In genomic region chr17:60036796-60037677, GRCh38 we compare ENCODE assay signal across 7 cellular contexts. TPM values are rescaled to one million over a fixed set of nuclear protein-coding genes. Genes with fewer than 3 reads are reported as not detected.
DNase-seq lines count a peak whose midpoint lies in the region; ATAC-seq and TF ChIP-seq lines count a peak whose summit lies in the region.

No MANE protein-coding gene starts in this region.

- H3K4me3 ChIP-seq in epithelial cell of esophagus (ENCODE audit: low read length): no peak overlapping the region

- DNase-seq in HS-5 (ENCODE audit: low read depth) (peak; percentile 23), NOMO-1 treated with DMSO at 0.1 percent for 48 hours (lab: John Stamatoyannopoulos, UW; ENCODE audit: unreplicated experiment) (peak; percentile 65), epithelial cell of esophagus (ENCODE audit: low read depth) (peak; percentile 80), myocyte (ENCODE audit: low read depth) (peak; percentile 77)
- peak; percentile 13 for DNase-seq in activated CD8-positive, alpha-beta memory T cell treated with anti-CD3 and anti-CD28 coated beads, Interleukin-2, amount 50 U/mL, for 24 hours (ENCODE audit: extremely low read depth)
- DNase-seq in stimulated activated CD8-positive, alpha-beta memory T cell treated with anti-CD3 and anti-CD28 coated beads, Interleukin-4, amount 100 ng/mL, for 4 hours (ENCODE audit: low read depth in 2 of 2, low spot score in 1 of 2): peak; percentile 42

- peak; percentile 98 for TF ChIP-seq CTCF in epithelial cell of esophagus (IDR thresholded peaks at IDR 0.05; ENCODE audit: insufficient read depth, low read depth, low read length, missing control alignments)

- ATAC-seq in GM18502 (IDR thresholded peaks at IDR 0.05; ENCODE audit: poor library complexity, unreplicated experiment): peak; percentile 68

RNA-seq across cellular contexts. Expression of gene HEATR6, which starts 41.7 kb away (rescaled TPM):
- total RNA-seq in myocyte: 18.3 and 34.8 TPM in 2 replicates
- 13.7 TPM for polyA plus RNA-seq in myocyte (2012)

Comparison
In these comparisons a context has a peak if more than half of its experiments do, and no peak if none do; other contexts are left out.
1. DNase-seq: peak in every context shown above with its lines; median percentile 80 in epithelial cell of esophagus; 77 in myocyte; 65 in NOMO-1 treated with DMSO at 0.1 percent for 48 hours; 42 in stimulated activated CD8-positive, alpha-beta memory T cell treated with anti-CD3 and anti-CD28 coated beads, Interleukin-4, amount 100 ng/mL, for 4 hours; 23 in HS-5; 13 in activated CD8-positive, alpha-beta memory T cell treated with anti-CD3 and anti-CD28 coated beads, Interleukin-2, amount 50 U/mL, for 24 hours.